In genomic region chr12:132269266-132269968, GRCh38 we compare ENCODE assay signal across 30 cellular contexts. TPM values are rescaled to one million over a fixed set of nuclear protein-coding genes. Genes with fewer than 3 reads are reported as not detected.
"Had no signal": no experiment of that assay in that cellular context is flagged by ENCODE, and none has a peak within 500 bp of the region (broad histone marks: within the 10 kb centered on the region; RNA-seq: fewer than 3 reads in every experiment).

No MANE protein-coding gene starts in this region.

- H3K36me3 ChIP-seq: left ventricle myocardium inferior, right lobe of liver, suprapubic skin, thoracic aorta, tibial artery, upper lobe of right lung had no signal

- H3K27ac ChIP-seq: left ventricle myocardium inferior, parathyroid adenoma, psoas muscle, right lobe of liver, suprapubic skin, thoracic aorta, tibial artery, upper lobe of right lung had no signal

- H3K4me1 Mint-ChIP-seq: immature natural killer cell; naive B cell; natural killer cell; stimulated activated effector memory CD8-positive, alpha-beta T cell treated with anti-CD3 and anti-CD28 coated beads, Interleukin-12 subunit alpha, Interleukin-12 subunit beta, amount 100 ng/mL, for 72 hours had no signal

- H3K4me2 ChIP-seq: smooth muscle cell had no signal

- H3K36me3 Mint-ChIP-seq: immature natural killer cell; mesothelial cell of epicardium; naive B cell; natural killer cell; stimulated activated effector memory CD8-positive, alpha-beta T cell treated with anti-CD3 and anti-CD28 coated beads, Interleukin-12 subunit alpha, Interleukin-12 subunit beta, amount 100 ng/mL, for 72 hours had no signal

- ATAC-seq: left colon; natural killer cell; psoas muscle; right lobe of liver; stimulated activated effector memory CD8-positive, alpha-beta T cell treated with anti-CD3 and anti-CD28 coated beads, Interleukin-12 subunit alpha, Interleukin-12 subunit beta, amount 100 ng/mL, for 72 hours; upper lobe of right lung had no signal

- H3K27me3 ChIP-seq: right lobe of liver had no signal

- H3K9me3 Mint-ChIP-seq: mesothelial cell of epicardium; naive B cell; natural killer cell; stimulated activated effector memory CD8-positive, alpha-beta T cell treated with anti-CD3 and anti-CD28 coated beads, Interleukin-12 subunit alpha, Interleukin-12 subunit beta, amount 100 ng/mL, for 72 hours; stimulated activated naive CD8-positive, alpha-beta T cell treated with anti-CD3 and anti-CD28 coated beads, Interleukin-15, Interleukin-2, amounts not matched to agents 100 ng/mL and 50 ng/mL, for 24 hours had no signal

- FAIRE-seq: islet of Langerhans, kidney, urothelium cell line had no signal

- DNase-seq: head of caudate nucleus; immature natural killer cell; kidney; left colon; left ventricle myocardium inferior; mesendoderm; naive B cell; natural killer cell; nucleus accumbens; psoas muscle; right lobe of liver; stimulated activated CD4-positive, alpha-beta T cell treated with anti-CD3 and anti-CD28 coated beads, Interleukin-15, amount 100 ng/mL, for 24 hours; stimulated activated CD4-positive, alpha-beta T cell treated with anti-CD3 and anti-CD28 coated beads, Interleukin-4, amount 100 ng/mL, for 24 hours; stimulated activated naive CD4-positive, alpha-beta T cell; tibial artery; trophoblast cell; upper lobe of right lung had no signal

- H3K4me3 Mint-ChIP-seq: immature natural killer cell; mesothelial cell of epicardium; natural killer cell; stimulated activated effector memory CD8-positive, alpha-beta T cell treated with anti-CD3 and anti-CD28 coated beads, Interleukin-12 subunit alpha, Interleukin-12 subunit beta, amount 100 ng/mL, for 72 hours; stimulated activated naive CD8-positive, alpha-beta T cell treated with anti-CD3 and anti-CD28 coated beads, Interleukin-15, Interleukin-2, amounts not matched to agents 100 ng/mL and 50 ng/mL, for 24 hours had no signal

- H3K9ac ChIP-seq: parathyroid adenoma had no signal

- H3K4me3 ChIP-seq: left ventricle myocardium inferior, lung, psoas muscle, right lobe of liver, smooth muscle cell, suprapubic skin, thoracic aorta, tibial artery, upper lobe of right lung had no signal

- H3K4me1 ChIP-seq: left ventricle myocardium inferior, parathyroid adenoma, psoas muscle, right lobe of liver, suprapubic skin, tibial artery, upper lobe of right lung had no signal

- H2AFZ ChIP-seq: parathyroid adenoma had no signal

- H3K27ac Mint-ChIP-seq: immature natural killer cell; mesothelial cell of epicardium; natural killer cell; stimulated activated effector memory CD8-positive, alpha-beta T cell treated with anti-CD3 and anti-CD28 coated beads, Interleukin-12 subunit alpha, Interleukin-12 subunit beta, amount 100 ng/mL, for 72 hours; stimulated activated naive CD8-positive, alpha-beta T cell treated with anti-CD3 and anti-CD28 coated beads, Interleukin-15, Interleukin-2, amounts not matched to agents 100 ng/mL and 50 ng/mL, for 24 hours had no signal

- H3K79me2 ChIP-seq: parathyroid adenoma had no signal

- H3K9me3 ChIP-seq: left ventricle myocardium inferior, psoas muscle, right lobe of liver, suprapubic skin, thoracic aorta, tibial artery, upper lobe of right lung had no signal

RNA-seq across cellular contexts. Expression of gene GALNT9, which starts 60.0 kb away (rescaled TPM):
- total RNA-seq: left ventricle myocardium inferior, natural killer cell, osteocyte, posterior vena cava, psoas muscle, right lobe of liver, smooth muscle cell, subcutaneous adipose tissue, suprapubic skin had no signal
- polyA plus RNA-seq: immature natural killer cell had no signal
